ENCODE assay signal across 23 cellular contexts in the genomic region with DNA sequence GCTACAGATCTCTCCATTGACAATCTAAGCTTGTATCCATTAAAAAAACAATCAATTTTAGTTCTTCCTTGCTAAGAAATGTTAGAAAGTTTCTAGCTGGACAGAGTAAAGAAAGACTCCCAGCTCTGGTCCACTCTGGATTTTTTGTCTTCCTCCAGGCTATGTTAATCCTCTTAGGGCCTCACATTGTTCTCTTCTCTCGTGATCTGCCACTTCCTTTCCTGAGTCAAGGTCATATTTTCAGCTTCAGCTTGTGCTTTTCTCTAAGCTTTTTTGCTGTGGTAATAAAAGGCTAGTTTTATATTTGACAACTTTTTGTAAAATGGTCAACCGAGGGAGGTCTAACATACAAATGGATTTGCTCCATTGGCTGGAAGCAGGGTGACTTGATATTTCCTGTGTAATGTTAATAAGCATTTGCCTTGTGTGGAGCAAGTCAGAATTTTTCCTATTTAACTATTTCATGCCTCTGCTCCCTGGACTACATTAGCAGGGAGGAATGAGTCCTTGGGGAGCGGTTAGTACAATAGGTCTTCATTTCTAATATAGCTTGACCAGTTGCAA.
"Had no signal": no experiment of that assay in that cellular context is flagged by ENCODE, and none has a peak within 500 bp of the region (broad histone marks: within the 10 kb centered on the region; RNA-seq: fewer than 3 reads in every experiment).

No MANE protein-coding gene starts in this region.

- ATAC-seq: activated CD8-positive, alpha-beta T cell treated with anti-CD3 and anti-CD28 coated beads, Interleukin-2, amount 10 ng/mL, durations not matched to agents 7 days and 5 days; body of pancreas; esophagus mucosa; gastrocnemius medialis; left ventricle myocardium superior; natural killer cell treated with Interleukin-12 subunit alpha and Interleukin-12 subunit beta and Interleukin-15 and Interleukin-18, amount 100 ng/mL, for 72 hours; pancreas; psoas muscle; right cardiac atrium; stimulated activated effector memory CD8-positive, alpha-beta T cell treated with anti-CD3 and anti-CD28 coated beads, Interleukin-12 subunit alpha, Interleukin-12 subunit beta, amount 100 ng/mL, for 72 hours; stimulated activated naive CD8-positive, alpha-beta T cell treated with anti-CD3 and anti-CD28 coated beads, Interleukin-15, amount 100 ng/mL, for 72 hours had no signal

- H3K4me3 Mint-ChIP-seq: activated CD4-positive, alpha-beta T cell treated with anti-CD3 and anti-CD28 coated beads, Interleukin-2, amount 10 ng/mL, durations not matched to agents 7 days and 5 days; activated CD8-positive, alpha-beta T cell treated with anti-CD3 and anti-CD28 coated beads, Interleukin-2, amount 10 ng/mL, durations not matched to agents 7 days and 5 days; activated naive CD4-positive, alpha-beta T cell treated with anti-CD3 and anti-CD28 coated beads, Interleukin-2, amount 50 U/mL, for 24 hours; activated T-helper 1 cell treated with anti-CD3 and anti-CD28 coated beads, Interleukin-12 subunit alpha, Interleukin-12 subunit beta, Interleukin-2, Interleukin-4 antibody, amounts not matched to agents 30 ng/mL and 10 ng/mL and 1 ng/mL, durations not matched to agents 14 hours and 24 hours and 36 hours; dendritic cell treated with granulocyte-macrophage colony-stimulating factor and Interleukin-4, amounts not matched to agents 40 ng/mL and 50 ng/mL, for 4 days; natural killer cell treated with Interleukin-12 subunit alpha and Interleukin-12 subunit beta and Interleukin-15 and Interleukin-18, amount 100 ng/mL, for 72 hours; stimulated activated effector memory CD8-positive, alpha-beta T cell treated with anti-CD3 and anti-CD28 coated beads, Interleukin-12 subunit alpha, Interleukin-12 subunit beta, amount 100 ng/mL, for 72 hours; stimulated activated naive CD8-positive, alpha-beta T cell treated with anti-CD3 and anti-CD28 coated beads, Interleukin-15, amount 100 ng/mL, for 72 hours had no signal

- H3K9me3 ChIP-seq: body of pancreas, gastrocnemius medialis, pancreas had no signal

- H3K27ac ChIP-seq: body of pancreas, gastrocnemius medialis, pancreas, psoas muscle, tibial nerve had no signal

- H3K27ac Mint-ChIP-seq: activated CD4-positive, alpha-beta T cell treated with anti-CD3 and anti-CD28 coated beads, Interleukin-2, amount 10 ng/mL, durations not matched to agents 7 days and 5 days; activated CD8-positive, alpha-beta T cell treated with anti-CD3 and anti-CD28 coated beads, Interleukin-2, amount 10 ng/mL, durations not matched to agents 7 days and 5 days; activated naive CD4-positive, alpha-beta T cell treated with anti-CD3 and anti-CD28 coated beads, Interleukin-2, amount 50 U/mL, for 24 hours; activated T-helper 1 cell treated with anti-CD3 and anti-CD28 coated beads, Interleukin-12 subunit alpha, Interleukin-12 subunit beta, Interleukin-2, Interleukin-4 antibody, amounts not matched to agents 30 ng/mL and 10 ng/mL and 1 ng/mL, durations not matched to agents 14 hours and 24 hours and 36 hours; dendritic cell treated with granulocyte-macrophage colony-stimulating factor and Interleukin-4, amounts not matched to agents 40 ng/mL and 50 ng/mL, for 4 days; natural killer cell treated with Interleukin-12 subunit alpha and Interleukin-12 subunit beta and Interleukin-15 and Interleukin-18, amount 100 ng/mL, for 72 hours; stimulated activated effector memory CD8-positive, alpha-beta T cell treated with anti-CD3 and anti-CD28 coated beads, Interleukin-12 subunit alpha, Interleukin-12 subunit beta, amount 100 ng/mL, for 72 hours; stimulated activated naive CD8-positive, alpha-beta T cell treated with anti-CD3 and anti-CD28 coated beads, Interleukin-15, amount 100 ng/mL, for 72 hours had no signal

- H3K36me3 ChIP-seq: gastrocnemius medialis, pancreas, tibial nerve had no signal

- H3K4me3 ChIP-seq: body of pancreas, gastrocnemius medialis, pancreas, psoas muscle, tibial nerve had no signal

- DNase-seq: activated CD4-positive, alpha-beta T cell treated with anti-CD3 and anti-CD28 coated beads, Interleukin-2, amount 10 ng/mL, durations not matched to agents 7 days and 5 days; activated CD4-positive, CD25-positive, alpha-beta regulatory T cell treated with anti-CD3 and anti-CD28 coated beads, Interleukin-2, amount 50 U/mL, for 72 hours; activated CD8-positive, alpha-beta T cell treated with anti-CD3 and anti-CD28 coated beads, Interleukin-2, amount 10 ng/mL, durations not matched to agents 7 days and 5 days; activated gamma-delta T cell treated with Interleukin-2 at 50 U/mL for 16 hours; anterior cingulate cortex; body of pancreas; effector CD8-positive, alpha-beta T cell; gastrocnemius medialis; head of caudate nucleus; hypothalamus; left ventricle myocardium superior; pancreas; psoas muscle; right cardiac atrium; stimulated activated CD4-positive, alpha-beta T cell treated with anti-CD3 and anti-CD28 coated beads, Interleukin-2, amount 100 ng/mL, for 24 hours; stimulated activated naive CD8-positive, alpha-beta T cell treated with anti-CD3 and anti-CD28 coated beads, Interleukin-15, amount 100 ng/mL, for 72 hours had no signal

- H3K27me3 ChIP-seq: body of pancreas, gastrocnemius medialis, pancreas, tibial nerve had no signal

- H3K4me1 Mint-ChIP-seq: activated CD4-positive, alpha-beta T cell treated with anti-CD3 and anti-CD28 coated beads, Interleukin-2, amount 10 ng/mL, durations not matched to agents 7 days and 5 days; activated naive CD4-positive, alpha-beta T cell treated with anti-CD3 and anti-CD28 coated beads, Interleukin-2, amount 50 U/mL, for 24 hours; stimulated activated effector memory CD8-positive, alpha-beta T cell treated with anti-CD3 and anti-CD28 coated beads, Interleukin-12 subunit alpha, Interleukin-12 subunit beta, amount 100 ng/mL, for 72 hours; stimulated activated naive CD8-positive, alpha-beta T cell treated with anti-CD3 and anti-CD28 coated beads, Interleukin-15, amount 100 ng/mL, for 72 hours had no signal

- H3K4me1 ChIP-seq: body of pancreas, gastrocnemius medialis, pancreas, psoas muscle, tibial nerve had no signal

- H3K27me3 Mint-ChIP-seq: activated CD4-positive, alpha-beta T cell treated with anti-CD3 and anti-CD28 coated beads, Interleukin-2, amount 10 ng/mL, durations not matched to agents 7 days and 5 days; activated naive CD4-positive, alpha-beta T cell treated with anti-CD3 and anti-CD28 coated beads, Interleukin-2, amount 50 U/mL, for 24 hours; dendritic cell treated with granulocyte-macrophage colony-stimulating factor and Interleukin-4, amounts not matched to agents 40 ng/mL and 50 ng/mL, for 4 days; natural killer cell treated with Interleukin-12 subunit alpha and Interleukin-12 subunit beta and Interleukin-15 and Interleukin-18, amount 100 ng/mL, for 72 hours; stimulated activated naive CD8-positive, alpha-beta T cell treated with anti-CD3 and anti-CD28 coated beads, Interleukin-15, amount 100 ng/mL, for 72 hours had no signal

- H3K36me3 Mint-ChIP-seq: stimulated activated effector memory CD8-positive, alpha-beta T cell treated with anti-CD3 and anti-CD28 coated beads, Interleukin-12 subunit alpha, Interleukin-12 subunit beta, amount 100 ng/mL, for 72 hours had no signal
